Comparison of ENCODE assay signal across 8 cellular contexts in genomic region chr20:63434599-63435378, GRCh38. TPM values are rescaled to one million over a fixed set of nuclear protein-coding genes. Genes with fewer than 3 reads are reported as not detected.
DNase-seq lines count a peak whose midpoint lies in the region; ATAC-seq and TF ChIP-seq lines count a peak whose summit lies in the region.

No MANE protein-coding gene starts in this region.

- no peak for TF ChIP-seq POLR2A in gastroesophageal sphincter (IDR thresholded peaks at IDR 0.05)

- H3K27ac ChIP-seq in SJSA1 (no peak overlapping the region), gastroesophageal sphincter (no peak overlapping the region), upper lobe of right lung (no peak overlapping the region)

- ATAC-seq in gastroesophageal sphincter (no peak), upper lobe of right lung (peak; percentile 80), HG02571 (IDR thresholded peaks at IDR 0.05; ENCODE audit: unreplicated experiment) (no peak)

- no peaks in the 10 kb centered on the region for H3K9me3 ChIP-seq in SJSA1 (replicated peaks)
- no peaks in the 10 kb centered on the region for H3K9me3 ChIP-seq in gastroesophageal sphincter
- H3K9me3 ChIP-seq in upper lobe of right lung = no peaks in the 10 kb centered on the region

- 39 to 47% methylated on average over 17 to 31 of the region's 33 CpGs for WGBS in gastroesophageal sphincter (ENCODE audit: low coverage in 1 of 2), 2 donors

- H3K4me3 ChIP-seq in SJSA1 (no peak overlapping the region), gastroesophageal sphincter (no peak overlapping the region), upper lobe of right lung (no peak overlapping the region)

- TF ChIP-seq CTCF in gastroesophageal sphincter (IDR thresholded peaks at IDR 0.05) (peak in 3 of 4 experiments; percentile 57 to 76 (median 73)), upper lobe of right lung (IDR thresholded peaks at IDR 0.05) (peak; percentile 83)

- peaks cover 40% of the 10 kb centered on the region for H3K27me3 ChIP-seq in SJSA1 (replicated peaks)
- peaks cover 88% of the 10 kb centered on the region for H3K27me3 ChIP-seq in gastroesophageal sphincter
- H3K27me3 ChIP-seq in upper lobe of right lung = peaks cover 3% of the 10 kb centered on the region

- H3K4me1 ChIP-seq in SJSA1 (replicated peaks) = no peaks in the 10 kb centered on the region
- H3K4me1 ChIP-seq in gastroesophageal sphincter = peaks cover 0 to 6% (median 0%) of the 10 kb centered on the region in 3 donors
- peaks cover 3% of the 10 kb centered on the region for H3K4me1 ChIP-seq in upper lobe of right lung

- intact Hi-C loops in upper lobe of right lung (cut with DNase I) = no loop called here

- TF ChIP-seq EP300 in Ishikawa (IDR thresholded peaks at IDR 0.05; ENCODE audit: borderline replicate concordance) (no peak), gastroesophageal sphincter (IDR thresholded peaks at IDR 0.05) (no peak)

- peak; percentile 64 for DNase-seq in DMS153 (lab: John Stamatoyannopoulos, UW)
- DNase-seq in SJSA1 (ENCODE audit: low read depth in 1 of 2, low spot score in 2 of 2) = peak; percentile 31 to 67
- DNase-seq in activated effector memory CD4-positive, alpha-beta T cell treated with anti-CD3 and anti-CD28 coated beads, Interleukin-2, amount 50 U/mL, for 16 hours = peak; percentile 88
- peak; percentile 50 for DNase-seq in pons (ENCODE audit: low spot score)
- DNase-seq in upper lobe of right lung = peak; percentile 75

- H3K36me3 ChIP-seq in SJSA1 (no peaks in the 10 kb centered on the region), gastroesophageal sphincter (no peaks in the 10 kb centered on the region), upper lobe of right lung (no peaks in the 10 kb centered on the region)

- peak; percentile 74 for TF ChIP-seq RAD21 in Ishikawa (IDR thresholded peaks at IDR 0.05; ENCODE audit: low read depth)

TF ChIP-seq in Ishikawa, 13 proteins besides CTCF, POLR2A, EP300 and RAD21:
- no peak for TF ChIP-seq REST (IDR thresholded peaks at IDR 0.05; ENCODE audit: low read depth)
- no peak for TF ChIP-seq ZBTB7A (IDR thresholded peaks at IDR 0.05; ENCODE audit: low read depth)
- peak; percentile 59 for TF ChIP-seq YY1 (IDR thresholded peaks at IDR 0.05; ENCODE audit: low read depth)
- peak; percentile 90 for TF ChIP-seq USF1 (IDR thresholded peaks at IDR 0.05)
- TF ChIP-seq TEAD4 (IDR thresholded peaks at IDR 0.05) = peak; percentile 99

RNA-seq across cellular contexts. Expression of gene KCNQ2, which starts 37.7 kb away (rescaled TPM):
- total RNA-seq in SJSA1 (2014; rRNA removed; shearing (Covaris generic)) = not detected in 2 replicates
- total RNA-seq in gastroesophageal sphincter (under 1 TPM in 3 of 4 donors, not detected in 1; 0.19 to 0.40 (median 0.40) TPM), upper lobe of right lung (not detected)
